17 cellular contexts compared by ENCODE assay signal in genomic region chr14:100498068-100498467, GRCh38.
"Had no signal": no experiment of that assay in that cellular context is flagged by ENCODE, and none has a peak within 500 bp of the region (broad histone marks: within the 10 kb centered on the region; RNA-seq: fewer than 3 reads in every experiment).

No MANE protein-coding gene starts in this region.

- H3K27ac Mint-ChIP-seq: activated B cell treated with CpG ODN at 0.5 μM for 24 hours; activated CD4-positive, alpha-beta memory T cell treated with anti-CD3 and anti-CD28 coated beads for 36 hours; activated naive CD8-positive, alpha-beta T cell; dendritic cell treated with granulocyte-macrophage colony-stimulating factor and Interleukin-4, amounts not matched to agents 40 ng/mL and 50 ng/mL, for 4 days; nephron; stimulated activated memory B cell treated with anti-CD40 and anti-IgM and Interleukin-4, amounts not matched to agents 10 μg/mL and 1 μg/mL and 100 μg/mL, for 72 hours had no signal

- H3K4me1 Mint-ChIP-seq: nephron had no signal

- H3K27me3 Mint-ChIP-seq: activated B cell treated with CpG ODN at 0.5 μM for 24 hours; activated CD4-positive, alpha-beta memory T cell treated with anti-CD3 and anti-CD28 coated beads for 36 hours; activated naive CD8-positive, alpha-beta T cell; dendritic cell treated with granulocyte-macrophage colony-stimulating factor and Interleukin-4, amounts not matched to agents 40 ng/mL and 50 ng/mL, for 4 days; stimulated activated memory B cell treated with anti-CD40 and anti-IgM and Interleukin-4, amounts not matched to agents 10 μg/mL and 1 μg/mL and 100 μg/mL, for 72 hours had no signal

- DNase-seq: activated B cell treated with CpG ODN at 0.5 μM for 24 hours; activated CD4-positive, alpha-beta memory T cell treated with anti-CD3 and anti-CD28 coated beads for 36 hours; activated CD4-positive, alpha-beta T cell treated with anti-CD3 and anti-CD28 coated beads for 4 hours; effector memory CD4-positive, alpha-beta T cell; esophagus squamous epithelium; heart right ventricle; left lung; mammary epithelial cell; midbrain; right lobe of liver; stimulated activated CD4-positive, alpha-beta T cell treated with anti-CD3 and anti-CD28 coated beads, Interleukin-4, amount 100 ng/mL, for 24 hours; testis; upper lobe of left lung had no signal

- H3K9me3 Mint-ChIP-seq: activated CD4-positive, alpha-beta memory T cell treated with anti-CD3 and anti-CD28 coated beads for 36 hours; dendritic cell treated with granulocyte-macrophage colony-stimulating factor and Interleukin-4, amounts not matched to agents 40 ng/mL and 50 ng/mL, for 4 days had no signal

- H3K4me3 Mint-ChIP-seq: activated B cell treated with CpG ODN at 0.5 μM for 24 hours; activated CD4-positive, alpha-beta memory T cell treated with anti-CD3 and anti-CD28 coated beads for 36 hours; activated naive CD8-positive, alpha-beta T cell; dendritic cell treated with granulocyte-macrophage colony-stimulating factor and Interleukin-4, amounts not matched to agents 40 ng/mL and 50 ng/mL, for 4 days; nephron; stimulated activated memory B cell treated with anti-CD40 and anti-IgM and Interleukin-4, amounts not matched to agents 10 μg/mL and 1 μg/mL and 100 μg/mL, for 72 hours had no signal
